Comparison of ENCODE assay signal across 8 cellular contexts in the genomic region with DNA sequence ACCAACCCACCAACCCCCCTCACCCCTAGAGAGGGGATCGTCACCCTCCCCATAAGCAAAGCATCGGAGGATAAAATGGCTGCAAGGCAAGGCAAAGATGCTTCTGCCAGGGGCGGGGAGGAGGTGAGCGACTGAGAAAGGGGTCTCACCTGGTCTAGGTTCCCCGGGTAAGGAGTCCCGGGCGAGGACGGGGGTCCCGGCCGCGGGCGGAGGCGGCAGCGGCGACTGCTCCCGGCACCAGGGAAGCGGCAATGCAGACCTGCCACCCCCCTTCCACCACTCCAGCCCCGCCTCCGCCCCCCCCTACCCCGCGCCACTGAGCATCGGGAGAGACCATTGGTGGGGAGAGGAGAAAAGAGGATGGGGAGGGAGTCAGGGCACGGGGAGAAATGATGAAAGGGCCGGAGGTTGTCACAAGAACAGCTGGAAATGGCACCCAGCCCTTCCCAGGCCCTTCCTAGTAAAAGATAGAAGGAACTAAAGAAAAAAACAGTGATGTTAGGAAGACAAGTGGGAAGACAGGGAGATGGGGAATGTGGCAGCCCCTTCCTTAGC. TPM values are rescaled to one million over a fixed set of nuclear protein-coding genes. Genes with fewer than 3 reads are reported as not detected.
A peak's percentile ranks its signal among the peaks of the same experiment; 100 is the strongest.
DNase-seq lines count a peak whose midpoint lies in the region; ATAC-seq and TF ChIP-seq lines count a peak whose summit lies in the region.

SV2A (minus strand) TSS at position 255 of the 555 bp plus-strand sequence. CDS start 4,004 bp downstream, outside the sequence.

- DNase-seq in NCI-H510A treated with DMSO at 0.1 percent for 48 hours (lab: John Stamatoyannopoulos, UW) = peak; percentile 82
- DNase-seq in activated T-cell treated with anti-CD3 and anti-CD28 coated beads, Interleukin-2, amount 50 U/mL, for 48 hours = peak; percentile 67 to 69
- DNase-seq in fibroblast of pulmonary artery (ENCODE audit: low read depth) = peak; percentile 63
- DNase-seq in tibial nerve (ENCODE audit: low spot score in 2 of 2) = no peak
- DNase-seq in MG63 = no peak

- H3K27ac ChIP-seq in neural cell (ENCODE audit: low read length) (peak within 1 kb of the TSS; percentile 83), tibial nerve (no peak within 1 kb of the TSS)

- peak within 1 kb of the TSS; percentile 98 for H3K9ac ChIP-seq in neural cell (ENCODE audit: low read length)

- WGBS in tibial nerve, 2 donors = 0 to 3% methylated on average over 23 to 24 of the region's 24 CpGs

- peaks cover 0 to 9% (median 4%) of the 10 kb centered on the region in 4 donors for H3K4me1 ChIP-seq in tibial nerve

- H3F3A ChIP-seq in neural cell (ENCODE audit: insufficient read depth, low read length, poor library complexity, severe bottlenecking) = no peaks in the 10 kb centered on the region

- TF ChIP-seq EP300 in neural cell (conservative IDR thresholded peaks at IDR 0.05; ENCODE audit: poor library complexity, severe bottlenecking) (peak; percentile 17), tibial nerve (IDR thresholded peaks at IDR 0.05) (no peak)

- TF ChIP-seq CTCF in fibroblast of pulmonary artery (IDR thresholded peaks at IDR 0.05; ENCODE audit: low read length, missing control alignments) = no peak
- no peak for TF ChIP-seq CTCF in neural cell (IDR thresholded peaks at IDR 0.05; ENCODE audit: poor library complexity, severe bottlenecking)
- TF ChIP-seq CTCF in tibial nerve (IDR thresholded peaks at IDR 0.05) = no peak

- H3K9me3 ChIP-seq in neural cell (ENCODE audit: low read length) (no peaks in the 10 kb centered on the region), tibial nerve (no peaks in the 10 kb centered on the region), MG63 (no peaks in the 10 kb centered on the region)

- H3K4me3 ChIP-seq in fibroblast of pulmonary artery (replicated peaks; ENCODE audit: low read depth, low read length) = peak within 1 kb of the TSS; percentile 72
- H3K4me3 ChIP-seq in neural cell (ENCODE audit: low read length) = peak within 1 kb of the TSS; percentile 94
- peak within 1 kb of the TSS; percentile 21 to 50 (median 43) for H3K4me3 ChIP-seq in tibial nerve
- no peak within 1 kb of the TSS for H3K4me3 ChIP-seq in MG63

- H2AFZ ChIP-seq in neural cell (ENCODE audit: low read depth, low read length) = peak within 1 kb of the TSS; percentile 45

- H3K36me3 ChIP-seq in neural cell (ENCODE audit: insufficient read depth, low read length) = no peaks in the 10 kb centered on the region
- peaks cover 0 to 20% (median 0%) of the 10 kb centered on the region in 3 donors for H3K36me3 ChIP-seq in tibial nerve
- peaks cover 9% of the 10 kb centered on the region; the same call in 1 of the 2 replicates for H3K36me3 ChIP-seq in MG63

- H4K20me1 ChIP-seq in neural cell (ENCODE audit: insufficient read depth) = no peaks in the 10 kb centered on the region

- ATAC-seq in GM19438 (IDR thresholded peaks at IDR 0.05; ENCODE audit: low read depth, unreplicated experiment) (peak; percentile 59), HG02678 (IDR thresholded peaks at IDR 0.05; ENCODE audit: unreplicated experiment) (no peak)

- no peak for TF ChIP-seq RAD21 in neural cell (conservative IDR thresholded peaks at IDR 0.05)

- H3K27me3 ChIP-seq in neural cell (ENCODE audit: insufficient read depth, low read depth, low read length) (no peaks in the 10 kb centered on the region), tibial nerve (peaks cover 0 to 20% of the 10 kb centered on the region in 2 donors), MG63 (no peaks in the 10 kb centered on the region)

- H3K4me2 ChIP-seq in neural cell (ENCODE audit: low read length) = peak within 1 kb of the TSS; percentile 87

- H3K9me2 ChIP-seq in neural cell (ENCODE audit: insufficient read depth, low read length) = no peaks in the 10 kb centered on the region

- peaks cover 42% of the 10 kb centered on the region for H3K79me2 ChIP-seq in neural cell (replicated peaks; ENCODE audit: insufficient read depth, low read length)

- no peak for TF ChIP-seq POLR2A in tibial nerve (IDR thresholded peaks at IDR 0.05)

TF ChIP-seq in neural cell, 6 proteins besides CTCF, POLR2A, EP300 and RAD21:
- TF ChIP-seq POLR2AphosphoS5 (IDR thresholded peaks at IDR 0.05) = peak; percentile 90
- no peak for TF ChIP-seq EZH2 (IDR thresholded peaks at IDR 0.05; ENCODE audit: borderline replicate concordance, insufficient read depth, low read length, poor library complexity, severe bottlenecking)
- peak; percentile 24 for TF ChIP-seq SMC3 (conservative IDR thresholded peaks at IDR 0.05; ENCODE audit: poor library complexity)
- TF ChIP-seq MXI1 (conservative IDR thresholded peaks at IDR 0.05; ENCODE audit: poor library complexity, severe bottlenecking) = peak; percentile 61
- TF ChIP-seq, protein P1, sequence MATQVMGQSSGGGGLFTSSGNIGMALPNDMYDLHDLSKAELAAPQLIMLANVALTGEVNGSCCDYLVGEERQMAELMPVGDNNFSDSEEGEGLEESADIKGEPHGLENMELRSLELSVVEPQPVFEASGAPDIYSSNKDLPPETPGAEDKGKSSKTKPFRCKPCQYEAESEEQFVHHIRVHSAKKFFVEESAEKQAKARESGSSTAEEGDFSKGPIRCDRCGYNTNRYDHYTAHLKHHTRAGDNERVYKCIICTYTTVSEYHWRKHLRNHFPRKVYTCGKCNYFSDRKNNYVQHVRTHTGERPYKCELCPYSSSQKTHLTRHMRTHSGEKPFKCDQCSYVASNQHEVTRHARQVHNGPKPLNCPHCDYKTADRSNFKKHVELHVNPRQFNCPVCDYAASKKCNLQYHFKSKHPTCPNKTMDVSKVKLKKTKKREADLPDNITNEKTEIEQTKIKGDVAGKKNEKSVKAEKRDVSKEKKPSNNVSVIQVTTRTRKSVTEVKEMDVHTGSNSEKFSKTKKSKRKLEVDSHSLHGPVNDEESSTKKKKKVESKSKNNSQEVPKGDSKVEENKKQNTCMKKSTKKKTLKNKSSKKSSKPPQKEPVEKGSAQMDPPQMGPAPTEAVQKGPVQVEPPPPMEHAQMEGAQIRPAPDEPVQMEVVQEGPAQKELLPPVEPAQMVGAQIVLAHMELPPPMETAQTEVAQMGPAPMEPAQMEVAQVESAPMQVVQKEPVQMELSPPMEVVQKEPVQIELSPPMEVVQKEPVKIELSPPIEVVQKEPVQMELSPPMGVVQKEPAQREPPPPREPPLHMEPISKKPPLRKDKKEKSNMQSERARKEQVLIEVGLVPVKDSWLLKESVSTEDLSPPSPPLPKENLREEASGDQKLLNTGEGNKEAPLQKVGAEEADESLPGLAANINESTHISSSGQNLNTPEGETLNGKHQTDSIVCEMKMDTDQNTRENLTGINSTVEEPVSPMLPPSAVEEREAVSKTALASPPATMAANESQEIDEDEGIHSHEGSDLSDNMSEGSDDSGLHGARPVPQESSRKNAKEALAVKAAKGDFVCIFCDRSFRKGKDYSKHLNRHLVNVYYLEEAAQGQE (IDR thresholded peaks at IDR 0.05; ENCODE audit: borderline replicate concordance) = peak; percentile 89
- peak; percentile 93 for TF ChIP-seq TAF1 (IDR thresholded peaks at IDR 0.05; ENCODE audit: low read depth)

RNA-seq across cellular contexts. Expression of gene SV2A, which starts in this region (rescaled TPM):
- polyA plus RNA-seq in neural cell = 78.1 and 95.3 TPM in 2 replicates
- polyA minus RNA-seq in neural cell = 174 and 183 TPM in 2 replicates
- 1 to 10 TPM in 2 of 4 donors, under 1 TPM in 2; 0.66 to 2.7 (median 1.8) TPM for total RNA-seq in tibial nerve
- 0.16 TPM in 1 of 2 replicates, not detected in the other for total RNA-seq in MG63 (2014; rRNA removed; shearing (Covaris generic); ENCODE audit: low replicate concordance)

Comparison
In these comparisons a context has a peak if more than half of its experiments do, and no peak if none do; other contexts are left out.
1. DNase-seq: peak in NCI-H510A treated with DMSO at 0.1 percent for 48 hours (single experiment), activated T-cell treated with anti-CD3 and anti-CD28 coated beads, Interleukin-2, amount 50 U/mL, for 48 hours (2 of 2) and fibroblast of pulmonary artery (single experiment); none in tibial nerve (0 of 2) and MG63 (single experiment).